Comparison of ENCODE assay signal across 2 cellular contexts in the genomic region with DNA sequence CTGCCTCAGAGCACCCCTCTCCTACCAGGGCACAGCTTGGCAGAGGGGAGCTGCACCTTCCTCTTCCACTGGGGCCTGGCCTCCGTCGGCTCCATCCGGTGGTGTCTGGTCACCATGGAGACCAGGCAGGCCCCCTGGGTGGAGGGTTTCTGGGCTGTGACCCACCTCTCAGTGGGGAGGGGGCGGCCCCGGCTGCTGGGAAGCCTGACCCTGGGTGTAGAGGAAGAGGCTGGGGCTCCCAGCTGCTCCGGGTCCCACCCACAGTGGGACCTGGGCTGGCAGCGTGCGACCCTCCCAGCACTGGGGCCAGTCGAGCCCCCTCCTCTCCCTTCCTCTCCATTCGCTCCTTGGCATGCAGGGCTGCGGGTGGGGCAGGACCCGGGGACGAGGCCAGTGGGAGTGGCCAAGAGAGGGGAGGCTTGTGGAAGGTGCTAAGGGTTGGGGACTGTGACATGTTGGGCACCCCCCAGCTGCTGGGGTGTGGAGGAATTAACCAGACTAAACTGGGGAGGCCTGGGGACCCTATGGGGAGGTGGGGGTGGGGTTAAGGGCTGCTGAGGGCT.
TF ChIP-seq lines count a peak whose summit lies in the region.

No MANE protein-coding gene starts in this region.

TF ChIP-seq in HepG2, 621 proteins besides CTCF, POLR2A, EP300 and RAD21:
- TF ChIP-seq ETV6 (CRISPR knock-in tag; conservative IDR thresholded peaks at IDR 0.05) (no peak), TFE3 (CRISPR knock-in tag; IDR thresholded peaks at IDR 0.05) (no peak), ZNF263 (CRISPR knock-in tag; IDR thresholded peaks at IDR 0.05) (no peak), ZNF691 (CRISPR knock-in tag; IDR thresholded peaks at IDR 0.05; ENCODE audit: borderline replicate concordance, low read depth) (no peak), RBFOX2 (IDR thresholded peaks at IDR 0.05; ENCODE audit: low read depth, low read length) (no peak), RBM22 (optimal IDR thresholded peaks at IDR 0.05; ENCODE audit: low read length) (no peak), TAF15 (IDR thresholded peaks at IDR 0.05; ENCODE audit: low read depth, low read length, poor library complexity, severe bottlenecking) (no peak), ZNF121 (CRISPR knock-in tag; IDR thresholded peaks at IDR 0.05) (no peak), ZNF275 (CRISPR knock-in tag; IDR thresholded peaks at IDR 0.05; ENCODE audit: borderline replicate concordance) (no peak), HDAC2 (CRISPR knock-in tag; IDR thresholded peaks at IDR 0.05) (no peak), ISX (CRISPR knock-in tag; conservative IDR thresholded peaks at IDR 0.05) (no peak), ZNF557 (CRISPR knock-in tag; IDR thresholded peaks at IDR 0.05) (no peak), E2F1 (CRISPR knock-in tag; IDR thresholded peaks at IDR 0.05) (no peak), ATF1 (CRISPR knock-in tag; IDR thresholded peaks at IDR 0.05) (no peak), TEAD2 (CRISPR knock-in tag; IDR thresholded peaks at IDR 0.05) (no peak), ZNF329 (CRISPR knock-in tag; IDR thresholded peaks at IDR 0.05; ENCODE audit: low read depth) (no peak)
- TF ChIP-seq, protein P1, sequence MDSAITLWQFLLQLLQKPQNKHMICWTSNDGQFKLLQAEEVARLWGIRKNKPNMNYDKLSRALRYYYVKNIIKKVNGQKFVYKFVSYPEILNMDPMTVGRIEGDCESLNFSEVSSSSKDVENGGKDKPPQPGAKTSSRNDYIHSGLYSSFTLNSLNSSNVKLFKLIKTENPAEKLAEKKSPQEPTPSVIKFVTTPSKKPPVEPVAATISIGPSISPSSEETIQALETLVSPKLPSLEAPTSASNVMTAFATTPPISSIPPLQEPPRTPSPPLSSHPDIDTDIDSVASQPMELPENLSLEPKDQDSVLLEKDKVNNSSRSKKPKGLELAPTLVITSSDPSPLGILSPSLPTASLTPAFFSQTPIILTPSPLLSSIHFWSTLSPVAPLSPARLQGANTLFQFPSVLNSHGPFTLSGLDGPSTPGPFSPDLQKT (CRISPR knock-in tag; IDR thresholded peaks at IDR 0.05; ENCODE audit: borderline replicate concordance), result no peak

TF ChIP-seq in H1, 55 proteins besides CTCF, POLR2A, EP300 and RAD21:
- TF ChIP-seq, protein P2, sequence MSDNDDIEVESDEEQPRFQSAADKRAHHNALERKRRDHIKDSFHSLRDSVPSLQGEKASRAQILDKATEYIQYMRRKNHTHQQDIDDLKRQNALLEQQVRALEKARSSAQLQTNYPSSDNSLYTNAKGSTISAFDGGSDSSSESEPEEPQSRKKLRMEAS (IDR thresholded peaks at IDR 0.05), result no peak
- no peak for TF ChIP-seq SUZ12 (IDR thresholded peaks at IDR 0.05; ENCODE audit: low read length)
- no peak for TF ChIP-seq POLR2AphosphoS5 (IDR thresholded peaks at IDR 0.05; ENCODE audit: low read depth, low read length)
- TF ChIP-seq TCF12 (IDR thresholded peaks at IDR 0.05; ENCODE audit: low read depth, low read length), result no peak
